In genomic region chr19:52227980-52228379, GRCh38 we compare ENCODE assay signal across 20 cellular contexts. TPM values are rescaled to one million over a fixed set of nuclear protein-coding genes. Genes with fewer than 3 reads are reported as not detected.
A peak's percentile ranks its signal among the peaks of the same experiment; 100 is the strongest.
DNase-seq lines count a peak whose midpoint lies in the region; ATAC-seq and TF ChIP-seq lines count a peak whose summit lies in the region.
"Had no signal": no experiment of that assay in that cellular context is flagged by ENCODE, and none has a peak within 500 bp of the region (broad histone marks: within the 10 kb centered on the region; RNA-seq: fewer than 3 reads in every experiment).

No MANE protein-coding gene starts in this region.

- H3K9me3 Mint-ChIP-seq in natural killer cell (no peaks in the 10 kb centered on the region), immature natural killer cell (no peaks in the 10 kb centered on the region)
- no peaks in the 10 kb centered on the region for H3K9me3 Mint-ChIP-seq in natural killer cell treated with Interleukin-12 subunit alpha and Interleukin-12 subunit beta and Interleukin-15 and Interleukin-18, amount 100 ng/mL, for 72 hours
- H3K9me3 Mint-ChIP-seq in activated naive CD8-positive, alpha-beta T cell (ENCODE audit: low read depth) = no peaks in the 10 kb centered on the region

- H3K27ac Mint-ChIP-seq in natural killer cell = peak overlapping the region; percentile 82 to 85
- H3K27ac Mint-ChIP-seq in natural killer cell treated with Interleukin-12 subunit alpha and Interleukin-12 subunit beta and Interleukin-15 and Interleukin-18, amount 100 ng/mL, for 72 hours = peak overlapping the region in 1 of 2 donors; percentile 21
- H3K27ac Mint-ChIP-seq in activated naive CD8-positive, alpha-beta T cell = peak overlapping the region; percentile 42
- H3K27ac Mint-ChIP-seq in immature natural killer cell = peak overlapping the region; percentile 13 to 63 (median 50)

- in situ Hi-C loops in GM13976 (cut with MboI; ENCODE audit: low sequenced_read_pairs, unreplicated experiment) = no loop called here

- peaks cover 21 to 27% of the 10 kb centered on the region in 2 donors for H3K4me1 Mint-ChIP-seq in natural killer cell
- peaks cover 10 to 34% of the 10 kb centered on the region in 2 donors for H3K4me1 Mint-ChIP-seq in natural killer cell treated with Interleukin-12 subunit alpha and Interleukin-12 subunit beta and Interleukin-15 and Interleukin-18, amount 100 ng/mL, for 72 hours (ENCODE audit: low read depth in 2 of 2)
- peaks cover 3% of the 10 kb centered on the region for H3K4me1 Mint-ChIP-seq in activated naive CD8-positive, alpha-beta T cell (ENCODE audit: low read depth)
- H3K4me1 Mint-ChIP-seq in immature natural killer cell = peaks cover 10 to 30% of the 10 kb centered on the region in 2 donors

- H3K36me3 Mint-ChIP-seq in natural killer cell (peaks cover 10% of the 10 kb centered on the region), immature natural killer cell (peaks cover 9 to 48% (median 28%) of the 10 kb centered on the region in 3 donors)
- H3K36me3 Mint-ChIP-seq in natural killer cell treated with Interleukin-12 subunit alpha and Interleukin-12 subunit beta and Interleukin-15 and Interleukin-18, amount 100 ng/mL, for 72 hours = peaks cover 30% of the 10 kb centered on the region
- H3K36me3 Mint-ChIP-seq in activated naive CD8-positive, alpha-beta T cell = peaks cover 6% of the 10 kb centered on the region

- H3K4me3 Mint-ChIP-seq in natural killer cell (peak overlapping the region; percentile 4), immature natural killer cell (no peak overlapping the region)
- no peak overlapping the region for H3K4me3 Mint-ChIP-seq in natural killer cell treated with Interleukin-12 subunit alpha and Interleukin-12 subunit beta and Interleukin-15 and Interleukin-18, amount 100 ng/mL, for 72 hours
- no peak overlapping the region for H3K4me3 Mint-ChIP-seq in activated naive CD8-positive, alpha-beta T cell

- DNase-seq in natural killer cell = no peak
- no peak for DNase-seq in natural killer cell treated with Interleukin-12 subunit alpha and Interleukin-12 subunit beta and Interleukin-15 and Interleukin-18, amount 100 ng/mL, for 72 hours (ENCODE audit: low spot score)
- no peak for DNase-seq in immature natural killer cell
- no peak for DNase-seq in posterior cingulate gyrus
- DNase-seq in GM13976 (ENCODE audit: low spot score) = no peak
- DNase-seq: ACHN, AML-193, Caco-2, DMS153, HCEC 1CT, KG1, NCI-H1048, NCI-H1436 treated with DMSO at 0.1 percent for 48 hours, NCI-H2029 treated with DMSO at 0.1 percent for 48 hours, NCI-H2171 treated with DMSO at 0.1 percent for 48 hours, NCI-H446 treated with DMSO at 0.1 percent for 48 hours, OCI-M1, SHP77 treated with DMSO at 0.1 percent for 48 hours had no signal

- H3K27me3 Mint-ChIP-seq in natural killer cell (ENCODE audit: low read depth in 2 of 2) = no peaks in the 10 kb centered on the region
- no peaks in the 10 kb centered on the region for H3K27me3 Mint-ChIP-seq in natural killer cell treated with Interleukin-12 subunit alpha and Interleukin-12 subunit beta and Interleukin-15 and Interleukin-18, amount 100 ng/mL, for 72 hours
- no peaks in the 10 kb centered on the region for H3K27me3 Mint-ChIP-seq in activated naive CD8-positive, alpha-beta T cell
- peaks cover 0 to 8% (median 5%) of the 10 kb centered on the region in 3 donors for H3K27me3 Mint-ChIP-seq in immature natural killer cell (ENCODE audit: low read depth in 3 of 3)

- ATAC-seq in natural killer cell (no peak), GM21825 (IDR thresholded peaks at IDR 0.05; ENCODE audit: unreplicated experiment) (no peak)
- ATAC-seq in natural killer cell treated with Interleukin-12 subunit alpha and Interleukin-12 subunit beta and Interleukin-15 and Interleukin-18, amount 100 ng/mL, for 72 hours = no peak

- intact Hi-C loops in natural killer cell (cut with micrococcal nuclease) (no loop called here), posterior cingulate gyrus (cut with DNase I) (no loop called here)

- TF ChIP-seq CTCF in natural killer cell (IDR thresholded peaks at IDR 0.05) (no peak), GM13976 (IDR thresholded peaks at IDR 0.05; ENCODE audit: borderline replicate concordance, control extremely low read depth, extremely low read depth, insufficient read depth, missing control alignments) (no peak)

RNA-seq across cellular contexts. Expression of gene PPP2R1A, which starts 38.1 kb away (rescaled TPM):
- 100 to 1,000 TPM; 221 to 256 (median 232) TPM for total RNA-seq in natural killer cell
- total RNA-seq in natural killer cell treated with Interleukin-12 subunit alpha and Interleukin-12 subunit beta and Interleukin-15 and Interleukin-18, amount 100 ng/mL, for 72 hours = 100 to 1,000 TPM; 241 to 252 TPM
- polyA plus RNA-seq in immature natural killer cell = 100 to 1,000 TPM; 219 to 249 (median 243) TPM

RNA-seq across cellular contexts. Expression of gene ZNF766, which starts 41.4 kb away (rescaled TPM):
- 10 to 100 TPM; 29.4 to 36.9 (median 32.9) TPM for total RNA-seq in natural killer cell
- total RNA-seq in natural killer cell treated with Interleukin-12 subunit alpha and Interleukin-12 subunit beta and Interleukin-15 and Interleukin-18, amount 100 ng/mL, for 72 hours = 10 to 100 TPM; 13.3 to 18.1 TPM
- 10 to 100 TPM; 25.6 to 47.8 (median 32.4) TPM for polyA plus RNA-seq in immature natural killer cell

RNA-seq across cellular contexts. Expression of gene ZNF836, which starts 56.6 kb away (rescaled TPM):
- 10 to 100 TPM; 27.9 to 40.2 (median 28.0) TPM for total RNA-seq in natural killer cell
- total RNA-seq in natural killer cell treated with Interleukin-12 subunit alpha and Interleukin-12 subunit beta and Interleukin-15 and Interleukin-18, amount 100 ng/mL, for 72 hours = 10 to 100 TPM in 1 of 2 donors, 1 to 10 TPM in 1; 8.3 to 12.9 TPM
- polyA plus RNA-seq in immature natural killer cell = 10 to 100 TPM in 1 of 3 donors, 1 to 10 TPM in 2; 7.2 to 15.9 (median 7.7) TPM
